26 cellular contexts compared by ENCODE assay signal in the genomic region with DNA sequence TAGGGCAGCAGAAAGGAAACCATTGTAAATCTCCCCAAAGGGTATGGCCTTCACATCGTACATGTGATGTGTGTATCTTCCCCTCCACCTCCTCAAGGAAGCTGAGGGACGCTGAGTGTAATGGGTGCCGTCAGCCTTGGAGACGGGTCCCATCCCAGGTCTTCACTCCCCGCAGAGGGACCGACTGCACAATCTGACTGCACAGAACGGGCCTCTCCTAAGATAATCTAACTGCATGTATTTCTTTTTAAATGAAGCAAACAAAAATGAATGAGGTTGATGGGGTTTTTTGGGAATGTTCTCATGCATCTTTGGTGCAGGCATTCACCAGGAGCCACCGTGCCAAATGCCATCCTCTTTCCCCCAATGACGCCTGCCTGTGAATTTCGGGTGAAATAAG.
DNase-seq lines count a peak whose midpoint lies in the region; ATAC-seq, FAIRE-seq and TF ChIP-seq lines count a peak whose summit lies in the region.
"Had no signal": no experiment of that assay in that cellular context is flagged by ENCODE, and none has a peak within 500 bp of the region (broad histone marks: within the 10 kb centered on the region; RNA-seq: fewer than 3 reads in every experiment).

No MANE protein-coding gene starts in this region.

- H3K9me3 ChIP-seq in H1 (ENCODE audit: insufficient read depth in 2 of 2, low read depth in 1 of 2, low read length in 1 of 2): no peaks in the 10 kb centered on the region
- H3K9me3 ChIP-seq: BE2C had no signal

- H2BK120ac ChIP-seq in H1 (replicated peaks; ENCODE audit: low read depth, low read length): no peak overlapping the region

- H3K56ac ChIP-seq in H1 (replicated peaks; ENCODE audit: insufficient read length, low read depth, low read length): no peak overlapping the region

- no peak overlapping the region for H2AFZ ChIP-seq in H1 (ENCODE audit: low read length)

- 0 out of 2 replicates have a peak overlapping the region, but pooled peaks have one; percentile 61 for H2BK20ac ChIP-seq in H1 (ENCODE audit: low read length)

- H4K5ac ChIP-seq in H1 (ENCODE audit: insufficient read length, low read depth, low read length): no peak overlapping the region

- CTCF ChIA-PET in H1 (lab: Charles Lee; ENCODE audit: partially characterized antibody): no interaction called here

- intact Hi-C loops in posterior vena cava (cut with DNase I): no loop called here

- H3K14ac ChIP-seq in H1 (ENCODE audit: insufficient read length): no peak overlapping the region

- TF ChIP-seq EP300 in H1 (IDR thresholded peaks at IDR 0.05; ENCODE audit: borderline replicate concordance in 1 of 2, low read depth in 2 of 2, low read length in 2 of 2): no peak

- H3K4me2 ChIP-seq in H1 (ENCODE audit: insufficient read depth in 1 of 2, low read depth in 2 of 2, low read length in 2 of 2): no peak overlapping the region
- H3K4me2 ChIP-seq: BLaER1 had no signal

- no peak overlapping the region for H3K4me3 ChIP-seq in H1 (ENCODE audit: extremely low read depth in 1 of 4, insufficient read depth in 2 of 4, low read depth in 3 of 4, low read length in 4 of 4)
- H3K4me3 ChIP-seq: BLaER1, GM12878 had no signal

- H3K18ac ChIP-seq in H1 (ENCODE audit: extremely low read depth, low read length): no peak overlapping the region

- H3K27me3 ChIP-seq in H1 (replicated peaks in 1 of 4; ENCODE audit: control insufficient read depth in 3 of 4, extremely low read depth in 1 of 4, insufficient read depth in 3 of 4, low read length in 3 of 4): peaks cover 0 to 3% (median under 1%) of the 10 kb centered on the region in 4 experiments; a peak in 2 of 7 replicates
- H3K27me3 ChIP-seq: BE2C, BLaER1 had no signal

- no peak for TF ChIP-seq POLR2A in H1 (IDR thresholded peaks at IDR 0.05; ENCODE audit: control extremely low read depth in 1 of 2, low read depth in 2 of 2, low read length in 2 of 2)

- TF ChIP-seq CTCF in H1 (IDR thresholded peaks at IDR 0.05; ENCODE audit: control extremely low read depth in 1 of 3, insufficient read depth in 1 of 3, low read depth in 1 of 3, low read length in 3 of 3): no peak

- FAIRE-seq in HTR-8/SVneo (lab: Jason Lieb, UNC) (peak; percentile 40), H1 (lab: Jason Lieb, UNC) (no peak)
- FAIRE-seq: A204.1, GM12878, GM12892, GM18507, GM19239 had no signal

- ATAC-seq in HG03039 (IDR thresholded peaks at IDR 0.05; ENCODE audit: unreplicated experiment): no peak
- ATAC-seq in GM18517 (IDR thresholded peaks at IDR 0.05; ENCODE audit: unreplicated experiment): no peak
- ATAC-seq in HG03196 (IDR thresholded peaks at IDR 0.05; ENCODE audit: unreplicated experiment): no peak
- ATAC-seq: GM12878 had no signal

- peaks cover 0 to 13% (median 4%) of the 10 kb centered on the region in 4 experiments; a peak in 4 of 7 replicates for H3K4me1 ChIP-seq in H1 (replicated peaks in 1 of 4; ENCODE audit: control insufficient read depth in 3 of 4, insufficient read depth in 4 of 4, low read length in 3 of 4)
- H3K4me1 ChIP-seq: BE2C had no signal

- no peak overlapping the region for H4K91ac ChIP-seq in H1 (replicated peaks; ENCODE audit: insufficient read length, low read length)

- H3K27ac ChIP-seq in H1 (ENCODE audit: low read depth, low read length): no peak overlapping the region
- H3K27ac ChIP-seq: BLaER1 had no signal

- no peaks in the 10 kb centered on the region for H3K36me3 ChIP-seq in H1 (ENCODE audit: control insufficient read depth in 2 of 4, insufficient read depth in 4 of 4, low read length in 3 of 4)
- H3K36me3 ChIP-seq: BE2C, BLaER1 had no signal

- H3K23ac ChIP-seq in H1 (ENCODE audit: insufficient read length): no peak overlapping the region

- no peaks in the 10 kb centered on the region for H3K79me2 ChIP-seq in H1 (ENCODE audit: control insufficient read depth in 1 of 2, insufficient read depth in 2 of 2, low read length in 2 of 2)

- no peak for DNase-seq in HTR-8/SVneo (ENCODE audit: insufficient read length, low spot score)
- DNase-seq in H1 (ENCODE audit: low read depth in 1 of 2, low spot score in 2 of 2): no peak
- DNase-seq in posterior vena cava (ENCODE audit: low spot score): peak; percentile 29
- DNase-seq: 8988T; ACHN; BE2C; C1 segment of cervical spinal cord; CD4-positive, alpha-beta memory T cell; CD4-positive, CD25-positive, alpha-beta regulatory T cell; COR-L47; DMS 273 treated with DMSO at 0.1 percent for 48 hours; DMS153; DMS53; DMS79; DND-41; EL; GDM1 had no signal

- no peak overlapping the region for H2BK12ac ChIP-seq in H1 (ENCODE audit: low read depth, low read length)

- no peak overlapping the region for H2BK5ac ChIP-seq in H1 (ENCODE audit: low read depth, low read length)

- 93% methylated on average over 10 of the region's 10 CpGs; no CpG with 5 or more reads in 1 of the 2 experiments for whole genome bisulfite sequencing in H1 (ENCODE audit: extremely low coverage in 1 of 2, insufficient coverage in 1 of 2, insufficient read length in 1 of 2, insufficient replicate concordance in 2 of 2, low coverage in 1 of 2, low lambda C conversion rate in 2 of 2, missing lambda C conversion rate in 1 of 2), 2 experiments

- no peaks in the 10 kb centered on the region for H4K20me1 ChIP-seq in H1 (replicated peaks in 1 of 2; ENCODE audit: control insufficient read depth in 1 of 2, insufficient read depth in 2 of 2, low read length in 2 of 2)
- H4K20me1 ChIP-seq: BLaER1 had no signal

- no peak overlapping the region for H4K8ac ChIP-seq in H1 (ENCODE audit: extremely low read depth, insufficient read depth, low read length)

- no peak for TF ChIP-seq RAD21 in H1 (IDR thresholded peaks at IDR 0.05 in 1 of 2, conservative IDR thresholded peaks at IDR 0.05 in 1 of 2; ENCODE audit: low read depth in 2 of 2, low read length in 2 of 2)

- H2AK5ac ChIP-seq in H1 (ENCODE audit: low read depth, low read length): no peak overlapping the region

- H3K9ac ChIP-seq in H1 (replicated peaks in 1 of 4; ENCODE audit: extremely low read depth in 1 of 4, low read depth in 3 of 4, low read length in 3 of 4): no peak overlapping the region
- H3K9ac ChIP-seq: BLaER1 had no signal

- H3K4ac ChIP-seq in H1 (replicated peaks; ENCODE audit: insufficient read length, low read depth, low read length): no peak overlapping the region

- H3K79me1 ChIP-seq in H1 (ENCODE audit: low read depth, low read length): no peaks in the 10 kb centered on the region

- no peak overlapping the region for H2BK15ac ChIP-seq in H1 (ENCODE audit: low read length)

- POLR2A ChIA-PET in H1 (lab: Charles Lee; ENCODE audit: partially characterized antibody): no interaction called here

- H3K23me2 ChIP-seq in H1 (ENCODE audit: low read depth, low read length): no peaks in the 10 kb centered on the region

TF ChIP-seq in H1, 55 proteins besides CTCF, POLR2A, EP300 and RAD21:
- no peak for TF ChIP-seq EGR1 (IDR thresholded peaks at IDR 0.05; ENCODE audit: borderline replicate concordance, low read depth, low read length)
